Comparison of ENCODE assay signal across 15 cellular contexts in genomic region chr22:41256898-41257260, GRCh38. TPM values are rescaled to one million over a fixed set of nuclear protein-coding genes. Genes with fewer than 3 reads are reported as not detected.
A peak's percentile ranks its signal among the peaks of the same experiment; 100 is the strongest.
DNase-seq lines count a peak whose midpoint lies in the region; ATAC-seq, FAIRE-seq and TF ChIP-seq lines count a peak whose summit lies in the region.
"Had no signal": no experiment of that assay in that cellular context is flagged by ENCODE, and none has a peak within 500 bp of the region (broad histone marks: within the 10 kb centered on the region; RNA-seq: fewer than 3 reads in every experiment).

No MANE protein-coding gene starts in this region.

- H2BK20ac ChIP-seq in H9 (ENCODE audit: low read depth, low read length, poor library complexity, severe bottlenecking): no peak overlapping the region

- H4K20me1 ChIP-seq in H9 (ENCODE audit: control insufficient read depth, insufficient read depth, insufficient read length): no peaks in the 10 kb centered on the region

- no peak overlapping the region for H2BK15ac ChIP-seq in H9 (ENCODE audit: low read depth, low read length)

- no peaks in the 10 kb centered on the region for H3K23me2 ChIP-seq in H9 (ENCODE audit: insufficient read length, low read depth, low read length, poor library complexity, severe bottlenecking)

- peaks cover 21% of the 10 kb centered on the region for H3K4me1 ChIP-seq in A549
- H3K4me1 ChIP-seq in H9 (ENCODE audit: insufficient read depth, low read length): no peaks in the 10 kb centered on the region
- no peaks in the 10 kb centered on the region for H3K4me1 ChIP-seq in upper lobe of left lung
- H3K4me1 ChIP-seq: thyroid gland had no signal

- H4K91ac ChIP-seq in H9 (ENCODE audit: insufficient read length, low read depth, low read length): no peak overlapping the region

- no peaks in the 10 kb centered on the region for H3K9me3 Mint-ChIP-seq in H9

- peaks cover 58 to 96% (median 83%) of the 10 kb centered on the region in 3 experiments for H3K36me3 Mint-ChIP-seq in H9 (ENCODE audit: insufficient read depth in 1 of 3, low read depth in 3 of 3)

- H2AK5ac ChIP-seq in H9 (ENCODE audit: insufficient read length, low read length): no peak overlapping the region

- no peaks in the 10 kb centered on the region for H3K27me3 Mint-ChIP-seq in H9 (ENCODE audit: low read depth)

- H2BK5ac ChIP-seq in H9 (ENCODE audit: insufficient read length, low read length): no peak overlapping the region

- no peak overlapping the region for H3K9ac ChIP-seq in H9 (ENCODE audit: extremely low read depth, insufficient read length, low read length)

- H3K9me3 ChIP-seq in A549 (no peaks in the 10 kb centered on the region), H9 (ENCODE audit: control insufficient read depth, low read depth, low read length) (no peaks in the 10 kb centered on the region), upper lobe of left lung (no peaks in the 10 kb centered on the region)
- H3K9me3 ChIP-seq: thyroid gland had no signal

- no peak overlapping the region for H4K5ac ChIP-seq in H9 (ENCODE audit: insufficient read length, low read depth, low read length)

- no peak overlapping the region for H3K14ac ChIP-seq in H9 (ENCODE audit: insufficient read depth, low read length)

- no peak for FAIRE-seq in A549 (lab: Jason Lieb, UNC)
- FAIRE-seq: H54 had no signal

- H2BK120ac ChIP-seq in H9 (ENCODE audit: low read depth, low read length, poor library complexity, severe bottlenecking): no peak overlapping the region

- no peak overlapping the region for H3K18ac ChIP-seq in H9 (ENCODE audit: insufficient read length, low read depth, low read length)

- H3K27ac ChIP-seq in A549: peak overlapping the region; percentile 26 to 82; a peak in 5 of 6 replicates
- no peak overlapping the region for H3K27ac ChIP-seq in H9 (ENCODE audit: insufficient read length, low read depth, low read length)
- no peak overlapping the region for H3K27ac ChIP-seq in upper lobe of left lung
- H3K27ac ChIP-seq: thyroid gland had no signal

- 75% methylated on average over 6 of the region's 6 CpGs for WGBS in A549 (ENCODE audit: missing lambda C conversion rate)
- no CpG with 5 or more reads among the region's 6 CpGs for WGBS in H9 (ENCODE audit: extremely low coverage, insufficient read length, low lambda C conversion rate)
- 69 to 80% methylated on average over 6 of the region's 6 CpGs for WGBS in upper lobe of left lung, 2 donors

- H4K8ac ChIP-seq in H9 (replicated peaks; ENCODE audit: insufficient read length, low read depth, low read length): no peak overlapping the region

- H3K56ac ChIP-seq in H9 (ENCODE audit: insufficient read length, low read depth, low read length): no peak overlapping the region

- no peak overlapping the region for H2AFZ ChIP-seq in H9 (ENCODE audit: low read length)

- H3K27me3 ChIP-seq in H9 (ENCODE audit: insufficient read depth, low read length) (no peaks in the 10 kb centered on the region), upper lobe of left lung (no peaks in the 10 kb centered on the region)
- H3K27me3 ChIP-seq: thyroid gland had no signal

- H3K27ac Mint-ChIP-seq in H9: peak overlapping the region; percentile 77 to 88 (median 84); a peak in 5 of 7 replicates

- peak overlapping the region; percentile 23 for H3K4me2 ChIP-seq in A549
- H3K4me2 ChIP-seq in H9 (ENCODE audit: insufficient read depth, insufficient read length, low read length): no peak overlapping the region

- H3T11ph ChIP-seq in H9 (ENCODE audit: low read length): no peak overlapping the region

- DNase-seq in A549 (ENCODE audit: low read depth in 1 of 2, low spot score in 1 of 2): no peak
- no peak for DNase-seq in H9
- DNase-seq in astrocyte of the hippocampus (ENCODE audit: low read depth, low spot score): peak; percentile 63
- DNase-seq in islet precursor cell: peak; percentile 40
- DNase-seq in NCI-H1694 treated with DMSO at 0.1 percent for 48 hours (lab: John Stamatoyannopoulos, UW): no peak
- DNase-seq in activated effector memory CD4-positive, alpha-beta T cell treated with Interleukin-2 at 50 U/mL for 16 hours: no peak
- DNase-seq in upper lobe of left lung: no peak
- DNase-seq: activated CD4-positive, CD25-positive, alpha-beta regulatory T cell; cortex of kidney; head of caudate nucleus; NCI-H446 treated with DMSO at 0.1 percent for 48 hours; SHP77 treated with DMSO at 0.1 percent for 48 hours had no signal

- TF ChIP-seq CTCF in A549 (IDR thresholded peaks at IDR 0.05) (no peak), H9 (conservative IDR thresholded peaks at IDR 0.05) (no peak), upper lobe of left lung (IDR thresholded peaks at IDR 0.05) (no peak)

- no peak for TF ChIP-seq POLR2A in A549 (IDR thresholded peaks at IDR 0.05; ENCODE audit: low read length)
- TF ChIP-seq POLR2A in upper lobe of left lung (IDR thresholded peaks at IDR 0.05): no peak

- CTCF ChIA-PET in A549 (lab: Yijun Ruan, JAX): interaction anchor here (0.6 to 1.6 kb wide), 5 partner anchors 13 to 45 kb away, joined by 3 to 5 read pairs (median 3); partner anchors contain the start of gene ZC3H7B

- H3K4me3 ChIP-seq in A549 (no peak overlapping the region), upper lobe of left lung (no peak overlapping the region)
- H3K4me3 ChIP-seq: thyroid gland had no signal

- no peak overlapping the region for H2BK12ac ChIP-seq in H9 (ENCODE audit: insufficient read length, low read depth, low read length)

- no peak for TF ChIP-seq RAD21 in A549 (conservative IDR thresholded peaks at IDR 0.05 in 1 of 2, IDR thresholded peaks at IDR 0.05 in 1 of 2)

- TF ChIP-seq EP300 in A549 (IDR thresholded peaks at IDR 0.05) (no peak), upper lobe of left lung (IDR thresholded peaks at IDR 0.05) (no peak)

- H3K79me2 ChIP-seq in H9 (ENCODE audit: insufficient read depth, low read length): no peaks in the 10 kb centered on the region

- H3K4me1 Mint-ChIP-seq in H9: peaks cover 6 to 17% of the 10 kb centered on the region in 2 experiments; a peak in 3 of 4 replicates

- POLR2A ChIA-PET in A549 (lab: Yijun Ruan, JAX): no interaction called here

- H3K4ac ChIP-seq in H9 (ENCODE audit: low read depth, low read length): no peak overlapping the region

- H3K36me3 ChIP-seq in upper lobe of left lung: peaks cover 26 to 98% (median 81%) of the 10 kb centered on the region in 4 donors

- H3K4me3 Mint-ChIP-seq in H9: peak overlapping the region in 1 of 2 experiments; percentile 50; a peak in 1 of 5 replicates

- no peaks in the 10 kb centered on the region for H3K79me1 ChIP-seq in H9 (ENCODE audit: insufficient read depth, low read depth, low read length, poor library complexity, severe bottlenecking)

- H3K23ac ChIP-seq in H9 (ENCODE audit: insufficient read length, low read depth, low read length): no peak overlapping the region

- peak in 1 of 2 experiments; percentile 20; a peak in 2 of 6 replicates for ATAC-seq in A549
- ATAC-seq in upper lobe of left lung (ENCODE audit: low FRiP score in 2 of 2): no peak
- no peak for ATAC-seq in HG03520 (IDR thresholded peaks at IDR 0.05; ENCODE audit: unreplicated experiment)

RNA-seq across cellular contexts. Expression of gene CHADL, which starts 16.1 kb away (rescaled TPM):
- polyA plus RNA-seq in A549 (2011; rRNA removed) (not detected in 2 replicates), A549 (2017; fragmentation: RNase III; extraction: RNeasy Plus Mini Kit Qiagen cat#74134 plus additional on column Dnase treatment) (not detected in 3 replicates)
- 0.01 TPM in 1 of 2 replicates, not detected in the other for polyA plus RNA-seq in A549 (2012; cell fraction: cytosol; rRNA removed)
- 0.11 TPM in 1 of 2 replicates, not detected in the other for polyA plus RNA-seq in A549 (2012; cell fraction: nucleus; rRNA removed)
- polyA minus RNA-seq in A549 (2011; rRNA and poly(A)+ RNA removed): not detected in 2 replicates
- total RNA-seq in H9 (2021) (1.3 and 1.6 TPM in 2 replicates), upper lobe of left lung (10 to 100 TPM in 1 of 6 donors, 1 to 10 TPM in 5; 2.0 to 12.6 (median 4.4) TPM)

RNA-seq across cellular contexts. Expression of gene RANGAP1, which starts 29.1 kb away (rescaled TPM):
- 43.0 and 44.9 TPM in 2 replicates for polyA plus RNA-seq in A549 (2011; rRNA removed)
- 107 TPM in 2 replicates for polyA plus RNA-seq in A549 (2012; cell fraction: cytosol; rRNA removed)
- 266 and 276 TPM in 2 replicates for polyA plus RNA-seq in A549 (2012; cell fraction: nucleus; rRNA removed)
- polyA plus RNA-seq in A549 (2017; fragmentation: RNase III; extraction: RNeasy Plus Mini Kit Qiagen cat#74134 plus additional on column Dnase treatment): 66.5 to 81.3 TPM (median 75.1 TPM) in 3 replicates
- polyA minus RNA-seq in A549 (2011; rRNA and poly(A)+ RNA removed): 47.2 and 55.3 TPM in 2 replicates
- total RNA-seq in H9 (2021): 130 and 139 TPM in 2 replicates
- total RNA-seq in upper lobe of left lung: 10 to 100 TPM; 27.0 to 60.8 (median 52.4) TPM

RNA-seq across cellular contexts. Expression of gene ZC3H7B, which starts 44.4 kb away (rescaled TPM):
- 12.4 and 13.5 TPM in 2 replicates for polyA plus RNA-seq in A549 (2011; rRNA removed)
- polyA plus RNA-seq in A549 (2012; cell fraction: cytosol; rRNA removed): 21.0 and 26.9 TPM in 2 replicates
- polyA plus RNA-seq in A549 (2012; cell fraction: nucleus; rRNA removed): 41.1 and 44.6 TPM in 2 replicates
- 22.8 to 23.5 TPM (median 23.5 TPM) in 3 replicates for polyA plus RNA-seq in A549 (2017; fragmentation: RNase III; extraction: RNeasy Plus Mini Kit Qiagen cat#74134 plus additional on column Dnase treatment)
- polyA minus RNA-seq in A549 (2011; rRNA and poly(A)+ RNA removed): 10.5 and 12.2 TPM in 2 replicates
- 67.0 and 69.3 TPM in 2 replicates for total RNA-seq in H9 (2021)
- 10 to 100 TPM; 48.2 to 67.4 (median 56.9) TPM for total RNA-seq in upper lobe of left lung

RNA-seq across cellular contexts. Expression of gene L3MBTL2, which starts 51.8 kb away (rescaled TPM):
- polyA plus RNA-seq in A549 (2011; rRNA removed) (17.0 and 17.3 TPM in 2 replicates), A549 (2017; fragmentation: RNase III; extraction: RNeasy Plus Mini Kit Qiagen cat#74134 plus additional on column Dnase treatment) (14.5 to 15.9 TPM (median 15.5 TPM) in 3 replicates)
- 19.6 and 19.8 TPM in 2 replicates for polyA plus RNA-seq in A549 (2012; cell fraction: cytosol; rRNA removed)
- polyA plus RNA-seq in A549 (2012; cell fraction: nucleus; rRNA removed): 30.1 and 33.5 TPM in 2 replicates
- 23.8 and 26.8 TPM in 2 replicates for polyA minus RNA-seq in A549 (2011; rRNA and poly(A)+ RNA removed)
- total RNA-seq in H9 (2021) (33.6 and 34.9 TPM in 2 replicates), upper lobe of left lung (10 to 100 TPM; 15.4 to 38.8 (median 24.7) TPM)

Comparison
In these comparisons a context has a peak if more than half of its experiments do, and no peak if none do; other contexts are left out.
1. DNase-seq: peak in astrocyte of the hippocampus (single experiment) and islet precursor cell (single experiment); none in A549 (0 of 2), H9 (single experiment), NCI-H1694 treated with DMSO at 0.1 percent for 48 hours (single experiment), activated effector memory CD4-positive, alpha-beta T cell treated with Interleukin-2 at 50 U/mL for 16 hours (single experiment) and upper lobe of left lung (0 of 2).
2. H3K27ac ChIP-seq: peak in A549 (2 of 2); none in H9 (single experiment) and upper lobe of left lung (0 of 4).